22 cellular contexts compared by ENCODE assay signal in the genomic region with DNA sequence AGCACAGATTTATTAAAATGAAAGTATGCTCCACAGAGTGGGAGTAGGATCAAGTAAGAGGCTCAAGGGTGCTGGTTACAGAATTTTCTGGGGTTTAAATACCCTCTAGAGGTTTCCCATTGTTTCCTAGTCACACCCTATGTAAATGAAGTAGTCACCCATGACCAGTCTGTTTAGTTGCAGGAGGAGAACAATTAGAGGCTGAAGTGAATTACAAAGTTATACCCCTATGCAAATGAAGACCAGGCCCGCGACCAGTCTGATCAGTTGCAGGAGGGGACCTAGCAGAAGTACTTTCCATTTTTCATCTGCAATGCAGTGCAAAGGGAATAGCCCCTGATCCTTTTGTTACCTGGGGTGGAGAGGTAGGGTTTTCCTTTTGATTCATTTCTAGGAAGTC. TPM values are rescaled to one million over a fixed set of nuclear protein-coding genes. Genes with fewer than 3 reads are reported as not detected.
DNase-seq lines count a peak whose midpoint lies in the region; ATAC-seq, FAIRE-seq and TF ChIP-seq lines count a peak whose summit lies in the region.
"Had no signal": no experiment of that assay in that cellular context is flagged by ENCODE, and none has a peak within 500 bp of the region (broad histone marks: within the 10 kb centered on the region; RNA-seq: fewer than 3 reads in every experiment).

No MANE protein-coding gene starts in this region.

- H2BK120ac ChIP-seq in mesenchymal stem cell (ENCODE audit: low read depth, low read length), result no peak overlapping the region

- H3K9ac ChIP-seq in mesenchymal stem cell (ENCODE audit: low read length), result peak overlapping the region; percentile 76

- CTCF ChIA-PET in naive thymus-derived CD4-positive, alpha-beta T cell (lab: Charles Lee), result no interaction called here

- H3K36me3 Mint-ChIP-seq in naive thymus-derived CD4-positive, alpha-beta T cell, result no peaks in the 10 kb centered on the region
- H3K36me3 Mint-ChIP-seq: CD8-positive, alpha-beta T cell had no signal

- POLR2A ChIA-PET in naive thymus-derived CD4-positive, alpha-beta T cell (lab: Charles Lee), result no interaction called here

- H3K4me1 ChIP-seq in mesenchymal stem cell (ENCODE audit: control insufficient read depth, insufficient read depth, low read depth, low read length), result peaks cover 2% of the 10 kb centered on the region
- no peaks in the 10 kb centered on the region for H3K4me1 ChIP-seq in naive thymus-derived CD4-positive, alpha-beta T cell (ENCODE audit: control insufficient read depth in 2 of 2, insufficient read depth in 2 of 2, low read length in 2 of 2)
- H3K4me1 ChIP-seq: Peyer's patch had no signal

- no peak overlapping the region for H3K27ac Mint-ChIP-seq in naive thymus-derived CD4-positive, alpha-beta T cell
- H3K27ac Mint-ChIP-seq: CD8-positive, alpha-beta T cell had no signal

- H2BK12ac ChIP-seq in mesenchymal stem cell (ENCODE audit: low read length in 2 of 2), result no peak overlapping the region

- H4K91ac ChIP-seq in mesenchymal stem cell (ENCODE audit: low read length), result no peak overlapping the region

- no peak overlapping the region for H3K4me3 Mint-ChIP-seq in naive thymus-derived CD4-positive, alpha-beta T cell
- H3K4me3 Mint-ChIP-seq: CD8-positive, alpha-beta T cell had no signal

- H3K79me1 ChIP-seq in mesenchymal stem cell (replicated peaks; ENCODE audit: low read length, poor library complexity, severe bottlenecking), result no peaks in the 10 kb centered on the region

- no peak overlapping the region for H4K8ac ChIP-seq in mesenchymal stem cell (ENCODE audit: low read length)

- H3K4ac ChIP-seq in mesenchymal stem cell (ENCODE audit: low read depth in 1 of 2, low read length in 2 of 2), result no peak overlapping the region

- no peak overlapping the region for H3K18ac ChIP-seq in mesenchymal stem cell (ENCODE audit: low read depth in 1 of 2, low read length in 2 of 2)

- H2BK5ac ChIP-seq in mesenchymal stem cell (ENCODE audit: low read depth, low read length, poor library complexity, severe bottlenecking), result no peak overlapping the region

- no peak for FAIRE-seq in bronchial epithelial cell (lab: Jason Lieb, UNC)
- FAIRE-seq: G401.6 had no signal

- no peaks in the 10 kb centered on the region for H3K27me3 ChIP-seq in bronchial epithelial cell (ENCODE audit: control insufficient read depth, insufficient read depth, low read length)
- no peaks in the 10 kb centered on the region for H3K27me3 ChIP-seq in mesenchymal stem cell (ENCODE audit: control insufficient read depth in 1 of 2, insufficient read depth in 1 of 2, low read length in 2 of 2)
- no peaks in the 10 kb centered on the region for H3K27me3 ChIP-seq in naive thymus-derived CD4-positive, alpha-beta T cell (ENCODE audit: control insufficient read depth in 2 of 2, insufficient read depth in 2 of 2, low read length in 2 of 2)
- H3K27me3 ChIP-seq: Peyer's patch had no signal

- H3K14ac ChIP-seq in mesenchymal stem cell (ENCODE audit: low read length in 2 of 2), result no peak overlapping the region

- no peak overlapping the region for H3K27ac ChIP-seq in mesenchymal stem cell (ENCODE audit: low read length, poor library complexity, severe bottlenecking)
- H3K27ac ChIP-seq in naive thymus-derived CD4-positive, alpha-beta T cell (ENCODE audit: low read depth, low read length), result no peak overlapping the region
- H3K27ac ChIP-seq: Peyer's patch had no signal

- no peak overlapping the region for H2AK5ac ChIP-seq in mesenchymal stem cell (ENCODE audit: low read length, severe bottlenecking)

- H2BK15ac ChIP-seq in mesenchymal stem cell (ENCODE audit: low read depth, poor library complexity, severe bottlenecking), result no peak overlapping the region

- H3K4me2 ChIP-seq in mesenchymal stem cell (ENCODE audit: low read length, poor library complexity, severe bottlenecking), result no peak overlapping the region

- intact Hi-C loops in naive thymus-derived CD4-positive, alpha-beta T cell (cut with micrococcal nuclease), result no loop called here

- H3K36me3 ChIP-seq in bronchial epithelial cell (ENCODE audit: control insufficient read depth, insufficient read depth, low read length) (no peaks in the 10 kb centered on the region), mesenchymal stem cell (ENCODE audit: control insufficient read depth in 1 of 2, insufficient read depth in 2 of 2, low read depth in 1 of 2, low read length in 2 of 2) (no peaks in the 10 kb centered on the region)
- no peaks in the 10 kb centered on the region for H3K36me3 ChIP-seq in naive thymus-derived CD4-positive, alpha-beta T cell (ENCODE audit: control insufficient read depth in 2 of 3, insufficient read depth in 3 of 3, low read length in 3 of 3)
- H3K36me3 ChIP-seq: Peyer's patch had no signal

- H3K27me3 Mint-ChIP-seq in naive thymus-derived CD4-positive, alpha-beta T cell, result peaks cover 0 to 25% (median 0%) of the 10 kb centered on the region in 5 donors

- H3K4me1 Mint-ChIP-seq in naive thymus-derived CD4-positive, alpha-beta T cell, result no peaks in the 10 kb centered on the region

- DNase-seq in ELF-1 (ENCODE audit: low read depth, low spot score) (peak; percentile 15), NCI-H526 (lab: John Stamatoyannopoulos, UW) (peak; percentile 81 to 86), bronchial epithelial cell (ENCODE audit: low read depth) (peak; percentile 34), mesenchymal stem cell (no peak), GDM1 (lab: John Stamatoyannopoulos, UW) (no peak), DMS 273 treated with DMSO at 0.1 percent for 48 hours (lab: John Stamatoyannopoulos, UW) (no peak)
- no peak for DNase-seq in naive thymus-derived CD4-positive, alpha-beta T cell
- DNase-seq: AML-193; C1 segment of cervical spinal cord; CD8-positive, alpha-beta T cell; DMS153; HCEC 1CT; Karpas-422; MV-4-11; NCI-H1694; NCI-H2081 treated with DMSO at 0.1 percent for 48 hours; NCI-H446 treated with DMSO at 0.1 percent for 48 hours; NCI-H748 treated with DMSO at 0.1 percent for 48 hours; Peyer's patch had no signal

- WGBS in mesenchymal stem cell, result 92% methylated on average over 2 of the region's 2 CpGs

- H3K4me3 ChIP-seq in bronchial epithelial cell (ENCODE audit: low read depth, low read length) (no peak overlapping the region), mesenchymal stem cell (ENCODE audit: insufficient read depth in 1 of 2, low read depth in 1 of 2, low read length in 2 of 2) (peak overlapping the region in 1 of 2 experiments; percentile 38)
- H3K4me3 ChIP-seq in naive thymus-derived CD4-positive, alpha-beta T cell (ENCODE audit: low read length), result no peak overlapping the region
- H3K4me3 ChIP-seq: Peyer's patch had no signal

- no peak overlapping the region for H3K23ac ChIP-seq in mesenchymal stem cell (ENCODE audit: low read length in 2 of 2)

- H3K9me3 Mint-ChIP-seq in naive thymus-derived CD4-positive, alpha-beta T cell, result peaks cover 0 to 5% (median 0%) of the 10 kb centered on the region in 11 donors
- H3K9me3 Mint-ChIP-seq: CD8-positive, alpha-beta T cell had no signal

- no peaks in the 10 kb centered on the region for H3K9me3 ChIP-seq in mesenchymal stem cell (ENCODE audit: control insufficient read depth, low read length)
- H3K9me3 ChIP-seq in naive thymus-derived CD4-positive, alpha-beta T cell (ENCODE audit: control insufficient read depth in 2 of 3, low read length in 3 of 3), result no peaks in the 10 kb centered on the region
- H3K9me3 ChIP-seq: Peyer's patch had no signal

- H2AFZ ChIP-seq in mesenchymal stem cell (ENCODE audit: low read depth, low read length), result no peak overlapping the region

- ATAC-seq in naive thymus-derived CD4-positive, alpha-beta T cell, result no peak
- ATAC-seq in GM21526 (IDR thresholded peaks at IDR 0.05; ENCODE audit: low FRiP score, unreplicated experiment), result no peak
- ATAC-seq: CD8-positive, alpha-beta T cell had no signal

- TF ChIP-seq CTCF in bronchial epithelial cell (IDR thresholded peaks at IDR 0.05; ENCODE audit: insufficient read depth, low read length, severe bottlenecking), result no peak

RNA-seq across cellular contexts. Expression of a gene that starts 11.8 kb away (rescaled TPM):
- under 0.01 and 0.26 TPM in 2 replicates for total RNA-seq in bronchial epithelial cell
- polyA plus RNA-seq in mesenchymal stem cell (2013, experiment 1 of 2), result 5.4 TPM
- 5.3 TPM for polyA plus RNA-seq in mesenchymal stem cell (2013, experiment 2 of 2)
- total RNA-seq in naive thymus-derived CD4-positive, alpha-beta T cell, result under 1 TPM in 1 of 5 experiments, not detected in 4; 0.08 TPM
- polyA plus RNA-seq in naive thymus-derived CD4-positive, alpha-beta T cell, result under 1 TPM; 0.12 to 0.15 TPM
- total RNA-seq: OCI-LY7 had no signal

Comparison
In these comparisons a context has a peak if more than half of its experiments do, and no peak if none do; other contexts are left out.
1. DNase-seq: peak in ELF-1 (single experiment), NCI-H526 (2 of 2) and bronchial epithelial cell (single experiment); none in mesenchymal stem cell (single experiment), naive thymus-derived CD4-positive, alpha-beta T cell (0 of 9), GDM1 (single experiment) and DMS 273 treated with DMSO at 0.1 percent for 48 hours (single experiment).